In genomic region chr2:6184532-6185302, GRCh38 we compare ENCODE assay signal across 20 cellular contexts.
DNase-seq lines count a peak whose midpoint lies in the region; ATAC-seq lines count a peak whose summit lies in the region.
"Had no signal": no experiment of that assay in that cellular context is flagged by ENCODE, and none has a peak within 500 bp of the region (broad histone marks: within the 10 kb centered on the region; RNA-seq: fewer than 3 reads in every experiment).

No MANE protein-coding gene starts in this region.

- peak; percentile 47 for DNase-seq in NCI-H510A treated with DMSO at 0.1 percent for 48 hours (lab: John Stamatoyannopoulos, UW)
- peak; percentile 53 for DNase-seq in ecto neural progenitor cell (ENCODE audit: low spot score)
- DNase-seq in non-pigmented ciliary epithelial cell (ENCODE audit: low read depth): peak; percentile 62
- DNase-seq in HUDEP-2 (lab: John Stamatoyannopoulos, UW; ENCODE audit: unreplicated experiment in 76 of 76): no peak
- DNase-seq in dedifferentiated amniotic fluid mesenchymal stem cell (ENCODE audit: extremely low spot score): no peak
- no peak for DNase-seq in activated T-helper 2 cell treated with anti-CD3 and anti-CD28 coated beads, Interferon-gamma antibody, Interleukin-2, Interleukin-4, amounts not matched to agents 10 μg/mL and 5 μg/mL and 100 μg/mL, durations not matched to agents 14 hours and 24 hours and 36 hours (ENCODE audit: low spot score)
- no peak for DNase-seq in EL
- DNase-seq: activated CD4-positive, alpha-beta T cell treated with anti-CD3 and anti-CD28 coated beads for 36 hours; activated T-cell treated with anti-CD3 and anti-CD28 coated beads, Interleukin-2, amount 50 U/mL, for 48 hours; amniotic stem cell; dorsolateral prefrontal cortex; foreskin melanocyte; KBM-7; NCI-H2171 treated with DMSO at 0.1 percent for 48 hours; psoas muscle; stimulated activated CD4-positive, alpha-beta T cell treated with anti-CD3 and anti-CD28 coated beads, Interleukin-4, amount 100 ng/mL, for 4 hours; T-helper 17 cell had no signal

- H3K4me3 Mint-ChIP-seq in activated T-helper 2 cell treated with anti-CD3 and anti-CD28 coated beads, Interferon-gamma antibody, Interleukin-2, Interleukin-4, amounts not matched to agents 10 μg/mL and 5 μg/mL and 100 μg/mL, durations not matched to agents 14 hours and 24 hours and 36 hours (ENCODE audit: low read depth): no peak overlapping the region
- H3K4me3 Mint-ChIP-seq: activated CD4-positive, alpha-beta T cell treated with anti-CD3 and anti-CD28 coated beads for 36 hours; B cell; stimulated activated memory B cell treated with anti-CD40 and anti-IgM and Interleukin-4, amounts not matched to agents 10 μg/mL and 1 μg/mL and 100 μg/mL, for 72 hours; T-helper 17 cell had no signal

- peaks cover 3% of the 10 kb centered on the region for H3K9me3 Mint-ChIP-seq in activated T-helper 2 cell treated with anti-CD3 and anti-CD28 coated beads, Interferon-gamma antibody, Interleukin-2, Interleukin-4, amounts not matched to agents 10 μg/mL and 5 μg/mL and 100 μg/mL, durations not matched to agents 14 hours and 24 hours and 36 hours

- H3K4me1 Mint-ChIP-seq in activated T-helper 2 cell treated with anti-CD3 and anti-CD28 coated beads, Interferon-gamma antibody, Interleukin-2, Interleukin-4, amounts not matched to agents 10 μg/mL and 5 μg/mL and 100 μg/mL, durations not matched to agents 14 hours and 24 hours and 36 hours (ENCODE audit: low read depth): no peaks in the 10 kb centered on the region
- H3K4me1 Mint-ChIP-seq: activated CD4-positive, alpha-beta T cell treated with anti-CD3 and anti-CD28 coated beads for 36 hours; B cell; T-helper 17 cell had no signal

- no peaks in the 10 kb centered on the region for H3K27me3 Mint-ChIP-seq in activated T-helper 2 cell treated with anti-CD3 and anti-CD28 coated beads, Interferon-gamma antibody, Interleukin-2, Interleukin-4, amounts not matched to agents 10 μg/mL and 5 μg/mL and 100 μg/mL, durations not matched to agents 14 hours and 24 hours and 36 hours (ENCODE audit: low read depth)
- H3K27me3 Mint-ChIP-seq: stimulated activated memory B cell treated with anti-CD40 and anti-IgM and Interleukin-4, amounts not matched to agents 10 μg/mL and 1 μg/mL and 100 μg/mL, for 72 hours; T-helper 17 cell had no signal

- ATAC-seq in GM18868 (IDR thresholded peaks at IDR 0.05; ENCODE audit: unreplicated experiment): peak; percentile 31
- ATAC-seq: activated CD4-positive, alpha-beta T cell treated with anti-CD3 and anti-CD28 coated beads for 36 hours; psoas muscle; stimulated activated memory B cell treated with anti-CD40 and anti-IgM and Interleukin-4, amounts not matched to agents 10 μg/mL and 1 μg/mL and 100 μg/mL, for 72 hours; T-helper 17 cell had no signal

- no peaks in the 10 kb centered on the region for H3K36me3 Mint-ChIP-seq in activated T-helper 2 cell treated with anti-CD3 and anti-CD28 coated beads, Interferon-gamma antibody, Interleukin-2, Interleukin-4, amounts not matched to agents 10 μg/mL and 5 μg/mL and 100 μg/mL, durations not matched to agents 14 hours and 24 hours and 36 hours (ENCODE audit: low read depth)
- H3K36me3 Mint-ChIP-seq: stimulated activated memory B cell treated with anti-CD40 and anti-IgM and Interleukin-4, amounts not matched to agents 10 μg/mL and 1 μg/mL and 100 μg/mL, for 72 hours had no signal

- H3K27ac Mint-ChIP-seq in activated T-helper 2 cell treated with anti-CD3 and anti-CD28 coated beads, Interferon-gamma antibody, Interleukin-2, Interleukin-4, amounts not matched to agents 10 μg/mL and 5 μg/mL and 100 μg/mL, durations not matched to agents 14 hours and 24 hours and 36 hours: no peak overlapping the region
- H3K27ac Mint-ChIP-seq: activated CD4-positive, alpha-beta T cell treated with anti-CD3 and anti-CD28 coated beads for 36 hours; B cell; stimulated activated memory B cell treated with anti-CD40 and anti-IgM and Interleukin-4, amounts not matched to agents 10 μg/mL and 1 μg/mL and 100 μg/mL, for 72 hours; T-helper 17 cell had no signal

- intact Hi-C loops in activated T-helper 2 cell treated with anti-CD3 and anti-CD28 coated beads, Interferon-gamma antibody, Interleukin-2, Interleukin-4, amounts not matched to agents 10 μg/mL and 5 μg/mL and 100 μg/mL, durations not matched to agents 14 hours and 24 hours and 36 hours (cut with micrococcal nuclease): no loop called here

Comparison
In these comparisons a context has a peak if more than half of its experiments do, and no peak if none do; other contexts are left out.
1. DNase-seq: peak in NCI-H510A treated with DMSO at 0.1 percent for 48 hours (single experiment), ecto neural progenitor cell (single experiment) and non-pigmented ciliary epithelial cell (single experiment); none in HUDEP-2 (0 of 76), dedifferentiated amniotic fluid mesenchymal stem cell (single experiment), activated T-helper 2 cell treated with anti-CD3 and anti-CD28 coated beads, Interferon-gamma antibody, Interleukin-2, Interleukin-4, amounts not matched to agents 10 μg/mL and 5 μg/mL and 100 μg/mL, durations not matched to agents 14 hours and 24 hours and 36 hours (single experiment) and EL (single experiment).